In the genomic region with DNA sequence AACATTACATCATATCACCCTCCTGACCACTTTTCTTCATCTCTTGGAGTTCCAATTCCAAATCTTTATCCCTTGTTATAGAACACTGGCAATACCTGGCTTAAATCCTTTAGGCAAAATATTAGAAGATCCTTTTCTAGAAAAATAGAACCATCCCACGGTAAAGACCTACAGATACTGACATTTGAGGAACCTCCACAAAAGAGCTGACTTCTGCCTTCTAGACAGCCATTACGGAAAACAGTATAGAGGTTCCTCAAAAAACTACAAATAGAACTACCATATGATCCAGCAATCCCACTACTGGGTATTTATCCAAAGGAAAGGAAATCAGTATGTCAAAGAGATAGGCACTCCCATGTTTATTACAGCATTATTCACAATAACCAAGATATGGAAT, we compare ENCODE assay signal across 26 cellular contexts.
"Had no signal": no experiment of that assay in that cellular context is flagged by ENCODE, and none has a peak within 500 bp of the region (broad histone marks: within the 10 kb centered on the region; RNA-seq: fewer than 3 reads in every experiment).

No MANE protein-coding gene starts in this region.

- DNase-seq: activated CD4-positive, alpha-beta T cell treated with anti-CD3 and anti-CD28 coated beads for 1 hour; activated CD4-positive, alpha-beta T cell treated with anti-CD3 and anti-CD28 coated beads, Interleukin-2, amount 10 ng/mL, durations not matched to agents 24 days and 14 days; activated CD4-positive, alpha-beta T cell treated with anti-CD3 and anti-CD28 coated beads, Interleukin-2, amount 50 U/mL, for 48 hours; activated CD8-positive, alpha-beta memory T cell treated with anti-CD3 and anti-CD28 coated beads, Interleukin-2, amount 10 ng/mL, durations not matched to agents 7 days and 5 days; activated gamma-delta T cell; activated naive CD4-positive, alpha-beta T cell treated with anti-CD3 and anti-CD28 coated beads for 36 hours; activated T-cell treated with anti-CD3 and anti-CD28 coated beads, Interleukin-2, amount 50 U/mL, for 24 hours; adrenal gland; anterior cingulate cortex; Kasumi-1; NCI-H1048; NCI-H146; NCI-H1930; NCI-H2171; NCI-H226; NCI-H69; NK-92 treated with Interleukin-12 subunit alpha and Interleukin-12 subunit beta, amount 100 ng/mL, for 24 hours; PC-3; SHP77 had no signal

- H3K9me3 Mint-ChIP-seq: activated T-helper 17 cell treated with anti-CD3 and anti-CD28 coated beads, Interleukin-2, amount 50 U/mL, for 72 hours had no signal

- H3K36me3 ChIP-seq: adrenal gland, SJSA1 had no signal

- H3K27me3 ChIP-seq: adrenal gland, SJSA1 had no signal

- H3K27me3 Mint-ChIP-seq: activated CD4-positive, alpha-beta T cell treated with anti-CD3 and anti-CD28 coated beads, Interleukin-2, amount 10 ng/mL, durations not matched to agents 24 days and 14 days; activated CD8-positive, alpha-beta memory T cell treated with anti-CD3 and anti-CD28 coated beads, Interleukin-2, amount 10 ng/mL, durations not matched to agents 7 days and 5 days; activated naive CD8-positive, alpha-beta T cell; activated T-cell treated with anti-CD3 and anti-CD28 coated beads, Interleukin-2, amount 50 U/mL, for 24 hours; activated T-helper 17 cell treated with anti-CD3 and anti-CD28 coated beads, Interleukin-2, amount 50 U/mL, for 72 hours had no signal

- H3K27ac Mint-ChIP-seq: activated CD4-positive, alpha-beta T cell treated with anti-CD3 and anti-CD28 coated beads, Interleukin-2, amount 10 ng/mL, durations not matched to agents 24 days and 14 days; activated CD8-positive, alpha-beta memory T cell treated with anti-CD3 and anti-CD28 coated beads, Interleukin-2, amount 10 ng/mL, durations not matched to agents 7 days and 5 days; activated naive CD4-positive, alpha-beta T cell treated with anti-CD3 and anti-CD28 coated beads for 36 hours; activated naive CD8-positive, alpha-beta T cell; activated T-cell treated with anti-CD3 and anti-CD28 coated beads, Interleukin-2, amount 50 U/mL, for 24 hours; activated T-helper 17 cell treated with anti-CD3 and anti-CD28 coated beads, Interleukin-2, amount 50 U/mL, for 72 hours; T-helper 1 cell treated with Interleukin-12 subunit alpha and Interleukin-12 subunit beta and Interleukin-4 antibody, amounts not matched to agents 30 μg/mL and 1 μg/mL, for 36 hours; WTC11 had no signal

- H3K4me3 ChIP-seq: adrenal gland, K562, SJSA1 had no signal

- H3K9me3 ChIP-seq: adrenal gland, SJSA1 had no signal

- H3K4me1 Mint-ChIP-seq: WTC11 had no signal

- ATAC-seq: activated CD8-positive, alpha-beta memory T cell treated with anti-CD3 and anti-CD28 coated beads, Interleukin-2, amount 10 ng/mL, durations not matched to agents 7 days and 5 days; activated T-helper 17 cell treated with anti-CD3 and anti-CD28 coated beads, Interleukin-2, amount 50 U/mL, for 72 hours; K562; PC-3; SK-N-SH treated with all-trans-retinoic acid at 6 μM for 48 hours; WTC11 had no signal

- H3K36me3 Mint-ChIP-seq: activated CD8-positive, alpha-beta memory T cell treated with anti-CD3 and anti-CD28 coated beads, Interleukin-2, amount 10 ng/mL, durations not matched to agents 7 days and 5 days; WTC11 had no signal

- H3K4me3 Mint-ChIP-seq: activated CD4-positive, alpha-beta T cell treated with anti-CD3 and anti-CD28 coated beads, Interleukin-2, amount 10 ng/mL, durations not matched to agents 24 days and 14 days; activated CD8-positive, alpha-beta memory T cell treated with anti-CD3 and anti-CD28 coated beads, Interleukin-2, amount 10 ng/mL, durations not matched to agents 7 days and 5 days; activated naive CD4-positive, alpha-beta T cell treated with anti-CD3 and anti-CD28 coated beads for 36 hours; activated naive CD8-positive, alpha-beta T cell; activated T-cell treated with anti-CD3 and anti-CD28 coated beads, Interleukin-2, amount 50 U/mL, for 24 hours; activated T-helper 17 cell treated with anti-CD3 and anti-CD28 coated beads, Interleukin-2, amount 50 U/mL, for 72 hours; T-helper 1 cell treated with Interleukin-12 subunit alpha and Interleukin-12 subunit beta and Interleukin-4 antibody, amounts not matched to agents 30 μg/mL and 1 μg/mL, for 36 hours; WTC11 had no signal

- H3K27ac ChIP-seq: adrenal gland, SJSA1 had no signal

- H3K4me1 ChIP-seq: SJSA1 had no signal
